Comparison of ENCODE assay signal across 10 cellular contexts in the genomic region with DNA sequence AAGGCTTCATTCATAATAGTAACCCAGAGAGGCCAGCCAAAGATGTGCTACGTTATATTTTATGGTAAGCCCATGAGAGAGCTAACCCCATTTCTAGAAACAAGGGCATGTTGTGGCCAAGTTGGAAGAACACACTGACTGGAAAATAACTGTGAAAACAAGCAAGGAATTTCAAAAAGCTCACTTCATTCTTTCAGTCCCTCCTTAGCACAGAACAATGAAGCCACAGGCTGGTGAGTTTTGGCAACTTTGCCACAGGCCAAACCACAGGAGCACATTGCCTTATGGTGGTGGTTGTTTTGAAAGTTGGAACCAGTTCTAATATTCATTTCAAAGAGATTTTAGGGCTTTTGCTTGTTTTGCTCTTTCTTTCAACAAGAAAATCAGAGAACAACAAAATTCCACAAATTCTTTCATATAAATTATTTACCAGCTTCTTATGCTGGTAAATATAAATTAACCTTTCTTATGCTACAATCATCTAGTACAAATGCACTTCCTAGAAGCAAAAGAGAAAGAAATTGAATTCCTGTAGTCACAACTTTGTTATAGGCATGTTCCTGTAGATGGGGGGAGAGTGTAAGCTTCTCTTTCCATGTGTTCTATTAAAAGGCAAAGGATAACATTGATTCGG.
A peak's percentile ranks its signal among the peaks of the same experiment; 100 is the strongest.
DNase-seq lines count a peak whose midpoint lies in the region; ATAC-seq lines count a peak whose summit lies in the region.
"Had no signal": no experiment of that assay in that cellular context is flagged by ENCODE, and none has a peak within 500 bp of the region (broad histone marks: within the 10 kb centered on the region; RNA-seq: fewer than 3 reads in every experiment).

No MANE protein-coding gene starts in this region.

- peak overlapping the region; percentile 79 to 87 for H3K27ac Mint-ChIP-seq in natural killer cell treated with Interleukin-12 subunit alpha and Interleukin-12 subunit beta and Interleukin-15 and Interleukin-18, amount 100 ng/mL, for 72 hours
- no peak overlapping the region for H3K27ac Mint-ChIP-seq in T-helper 17 cell
- H3K27ac Mint-ChIP-seq: activated naive CD4-positive, alpha-beta T cell treated with anti-CD3 and anti-CD28 coated beads, Interleukin-2, amount 50 U/mL, for 24 hours had no signal

- no peaks in the 10 kb centered on the region for H3K9me3 ChIP-seq in T-helper 17 cell (ENCODE audit: control insufficient read depth, low read length, poor library complexity, severe bottlenecking)
- H3K9me3 ChIP-seq: tibial artery had no signal

- ATAC-seq in natural killer cell treated with Interleukin-12 subunit alpha and Interleukin-12 subunit beta and Interleukin-15 and Interleukin-18, amount 100 ng/mL, for 72 hours = peak; percentile 69 to 76
- ATAC-seq in GM18861 (IDR thresholded peaks at IDR 0.05; ENCODE audit: unreplicated experiment) (no peak), HG02981 (IDR thresholded peaks at IDR 0.05; ENCODE audit: unreplicated experiment) (no peak), T-helper 17 cell (no peak)

- H3K36me3 Mint-ChIP-seq in natural killer cell treated with Interleukin-12 subunit alpha and Interleukin-12 subunit beta and Interleukin-15 and Interleukin-18, amount 100 ng/mL, for 72 hours = peaks cover 5% of the 10 kb centered on the region
- no peaks in the 10 kb centered on the region for H3K36me3 Mint-ChIP-seq in T-helper 17 cell (ENCODE audit: low read depth)
- H3K36me3 Mint-ChIP-seq: activated naive CD4-positive, alpha-beta T cell treated with anti-CD3 and anti-CD28 coated beads, Interleukin-2, amount 50 U/mL, for 24 hours had no signal

- H3K4me1 Mint-ChIP-seq in natural killer cell treated with Interleukin-12 subunit alpha and Interleukin-12 subunit beta and Interleukin-15 and Interleukin-18, amount 100 ng/mL, for 72 hours (ENCODE audit: low read depth in 2 of 2) = peaks cover 30 to 35% of the 10 kb centered on the region in 2 donors
- no peaks in the 10 kb centered on the region for H3K4me1 Mint-ChIP-seq in T-helper 17 cell

- H3K9me3 Mint-ChIP-seq in natural killer cell treated with Interleukin-12 subunit alpha and Interleukin-12 subunit beta and Interleukin-15 and Interleukin-18, amount 100 ng/mL, for 72 hours = no peaks in the 10 kb centered on the region

- H3K27me3 Mint-ChIP-seq in natural killer cell treated with Interleukin-12 subunit alpha and Interleukin-12 subunit beta and Interleukin-15 and Interleukin-18, amount 100 ng/mL, for 72 hours = peaks cover 7 to 13% of the 10 kb centered on the region in 2 donors
- peaks cover 8% of the 10 kb centered on the region for H3K27me3 Mint-ChIP-seq in T-helper 17 cell
- H3K27me3 Mint-ChIP-seq: activated naive CD4-positive, alpha-beta T cell treated with anti-CD3 and anti-CD28 coated beads, Interleukin-2, amount 50 U/mL, for 24 hours had no signal

- DNase-seq in Ammon's horn (ENCODE audit: low spot score) (peak; percentile 37), LoVo (ENCODE audit: low spot score) (peak; percentile 46), DMS 273 treated with DMSO at 0.1 percent for 48 hours (lab: John Stamatoyannopoulos, UW) (no peak), T-helper 17 cell (no peak)
- peak; percentile 66 for DNase-seq in natural killer cell treated with Interleukin-12 subunit alpha and Interleukin-12 subunit beta and Interleukin-15 and Interleukin-18, amount 100 ng/mL, for 72 hours (ENCODE audit: low spot score)

- H3K27ac ChIP-seq in cingulate gyrus (ENCODE audit: low read depth, low read length) = peak overlapping the region; percentile 14
- H3K27ac ChIP-seq: tibial artery had no signal

- peak overlapping the region; percentile 62 for H3K4me3 Mint-ChIP-seq in natural killer cell treated with Interleukin-12 subunit alpha and Interleukin-12 subunit beta and Interleukin-15 and Interleukin-18, amount 100 ng/mL, for 72 hours
- no peak overlapping the region for H3K4me3 Mint-ChIP-seq in T-helper 17 cell
- H3K4me3 Mint-ChIP-seq: activated naive CD4-positive, alpha-beta T cell treated with anti-CD3 and anti-CD28 coated beads, Interleukin-2, amount 50 U/mL, for 24 hours had no signal

Comparison
In these comparisons a context has a peak if more than half of its experiments do, and no peak if none do; other contexts are left out.
1. DNase-seq: peak in Ammon's horn (single experiment), LoVo (single experiment) and natural killer cell treated with Interleukin-12 subunit alpha and Interleukin-12 subunit beta and Interleukin-15 and Interleukin-18, amount 100 ng/mL, for 72 hours (single experiment); none in DMS 273 treated with DMSO at 0.1 percent for 48 hours (single experiment) and T-helper 17 cell (0 of 3).
2. ATAC-seq: peak in natural killer cell treated with Interleukin-12 subunit alpha and Interleukin-12 subunit beta and Interleukin-15 and Interleukin-18, amount 100 ng/mL, for 72 hours (2 of 2); none in GM18861 (single experiment), HG02981 (single experiment) and T-helper 17 cell (single experiment).